In genomic region chr16:14364386-14365199, GRCh38 we compare ENCODE assay signal across 12 cellular contexts.
DNase-seq lines count a peak whose midpoint lies in the region; ATAC-seq and TF ChIP-seq lines count a peak whose summit lies in the region.
"Had no signal": no experiment of that assay in that cellular context is flagged by ENCODE, and none has a peak within 500 bp of the region (broad histone marks: within the 10 kb centered on the region; RNA-seq: fewer than 3 reads in every experiment).

No MANE protein-coding gene starts in this region.

- TF ChIP-seq CTCF in AG09309 (IDR thresholded peaks at IDR 0.05; ENCODE audit: control insufficient read depth, insufficient read depth, low read depth, low read length, missing control alignments) (no peak), choroid plexus epithelial cell (conservative IDR thresholded peaks at IDR 0.05; ENCODE audit: low read depth, low read length) (no peak), nephron (IDR thresholded peaks at IDR 0.05; ENCODE audit: unreplicated experiment in 3 of 3) (no peak), nephron progenitor cell (IDR thresholded peaks at IDR 0.05) (no peak), WERI-Rb-1 (IDR thresholded peaks at IDR 0.05; ENCODE audit: low read depth, low read length) (no peak)

- H3K27ac Mint-ChIP-seq in nephron, result peak overlapping the region in 1 of 3 experiments; percentile 19
- no peak overlapping the region for H3K27ac Mint-ChIP-seq in nephron progenitor cell

- peaks cover 16% of the 10 kb centered on the region for H3K4me1 Mint-ChIP-seq in nephron
- H3K4me1 Mint-ChIP-seq in nephron progenitor cell, result peaks cover 29% of the 10 kb centered on the region

- H3K4me3 ChIP-seq in AG09309 (ENCODE audit: control insufficient read depth, low read depth, low read length) (peak overlapping the region; percentile 23), choroid plexus epithelial cell (ENCODE audit: low read depth, low read length) (no peak overlapping the region), WERI-Rb-1 (ENCODE audit: low read depth, low read length) (no peak overlapping the region)
- H3K4me3 ChIP-seq: gastroesophageal sphincter had no signal

- H3K27me3 Mint-ChIP-seq in nephron (ENCODE audit: low read depth), result peaks cover 27% of the 10 kb centered on the region
- H3K27me3 Mint-ChIP-seq in nephron progenitor cell (ENCODE audit: low read depth, poor library complexity), result peaks cover 10% of the 10 kb centered on the region

- H3K36me3 Mint-ChIP-seq in nephron (ENCODE audit: low read depth) (no peaks in the 10 kb centered on the region), nephron progenitor cell (ENCODE audit: low read depth) (no peaks in the 10 kb centered on the region)

- H3K4me3 Mint-ChIP-seq in nephron (peak overlapping the region in 2 of 3 experiments; percentile 15 to 41), nephron progenitor cell (no peak overlapping the region)

- no peaks in the 10 kb centered on the region for H3K9me3 ChIP-seq in WERI-Rb-1 (ENCODE audit: severe bottlenecking)
- H3K9me3 ChIP-seq: gastroesophageal sphincter had no signal

- H3K27ac ChIP-seq in WERI-Rb-1, result no peak overlapping the region
- H3K27ac ChIP-seq: gastroesophageal sphincter had no signal

- ATAC-seq in GM18498 (IDR thresholded peaks at IDR 0.05; ENCODE audit: unreplicated experiment) (no peak), GM19035 (IDR thresholded peaks at IDR 0.05; ENCODE audit: unreplicated experiment) (no peak)
- ATAC-seq: gastroesophageal sphincter had no signal

- no peaks in the 10 kb centered on the region for H3K36me3 ChIP-seq in WERI-Rb-1
- H3K36me3 ChIP-seq: gastroesophageal sphincter had no signal

- DNase-seq in AG09309 (ENCODE audit: low read depth) (no peak), HuH-7 (ENCODE audit: low spot score) (peak; percentile 61), choroid plexus epithelial cell (ENCODE audit: low read depth) (peak; percentile 92), nephron progenitor cell (no peak), WERI-Rb-1 (no peak)
- DNase-seq: DMS79 treated with DMSO at 0.1 percent for 48 hours; NCI-H446; stimulated activated CD8-positive, alpha-beta memory T cell treated with anti-CD3 and anti-CD28 coated beads, Interleukin-4, amount 100 ng/mL, for 48 hours had no signal

- H3K27me3 ChIP-seq in WERI-Rb-1 (ENCODE audit: insufficient read depth, low read depth, severe bottlenecking), result no peaks in the 10 kb centered on the region
- H3K27me3 ChIP-seq: gastroesophageal sphincter had no signal

- H3K9me3 Mint-ChIP-seq in nephron, result no peaks in the 10 kb centered on the region
- H3K9me3 Mint-ChIP-seq in nephron progenitor cell, result no peaks in the 10 kb centered on the region

Comparison
In these comparisons a context has a peak if more than half of its experiments do, and no peak if none do; other contexts are left out.
1. DNase-seq: peak in HuH-7 (single experiment) and choroid plexus epithelial cell (single experiment); none in AG09309 (single experiment), nephron progenitor cell (single experiment) and WERI-Rb-1 (single experiment).